ENCODE assay signal across 1 cellular context in genomic region chr21:42009018-42009830, GRCh38.
A peak's percentile ranks its signal among the peaks of the same experiment; 100 is the strongest.
TF ChIP-seq lines count a peak whose summit lies in the region.

No MANE protein-coding gene starts in this region.

TF ChIP-seq in IMR-90, 13 proteins besides CTCF, POLR2A, EP300 and RAD21 (continued from another document):
- TF ChIP-seq RFX5 (IDR thresholded peaks at IDR 0.05; ENCODE audit: low read depth, low read length) (0 out of 2 replicates have a peak, but pooled peaks have one; percentile 43), FOS (IDR thresholded peaks at IDR 0.05; ENCODE audit: low read depth, low read length) (no peak), ELK1 (IDR thresholded peaks at IDR 0.05; ENCODE audit: borderline replicate concordance, low read depth, low read length) (no peak), MAZ (IDR thresholded peaks at IDR 0.05; ENCODE audit: borderline replicate concordance, low read depth, low read length) (peak; percentile 23; the same call in 1 of the 2 replicates), RCOR1 (IDR thresholded peaks at IDR 0.05; ENCODE audit: insufficient replicate concordance, low read length) (peak; percentile 62), CHD1 (IDR thresholded peaks at IDR 0.05; ENCODE audit: low read depth, low read length) (peak; percentile 92)
